In the genomic region with DNA sequence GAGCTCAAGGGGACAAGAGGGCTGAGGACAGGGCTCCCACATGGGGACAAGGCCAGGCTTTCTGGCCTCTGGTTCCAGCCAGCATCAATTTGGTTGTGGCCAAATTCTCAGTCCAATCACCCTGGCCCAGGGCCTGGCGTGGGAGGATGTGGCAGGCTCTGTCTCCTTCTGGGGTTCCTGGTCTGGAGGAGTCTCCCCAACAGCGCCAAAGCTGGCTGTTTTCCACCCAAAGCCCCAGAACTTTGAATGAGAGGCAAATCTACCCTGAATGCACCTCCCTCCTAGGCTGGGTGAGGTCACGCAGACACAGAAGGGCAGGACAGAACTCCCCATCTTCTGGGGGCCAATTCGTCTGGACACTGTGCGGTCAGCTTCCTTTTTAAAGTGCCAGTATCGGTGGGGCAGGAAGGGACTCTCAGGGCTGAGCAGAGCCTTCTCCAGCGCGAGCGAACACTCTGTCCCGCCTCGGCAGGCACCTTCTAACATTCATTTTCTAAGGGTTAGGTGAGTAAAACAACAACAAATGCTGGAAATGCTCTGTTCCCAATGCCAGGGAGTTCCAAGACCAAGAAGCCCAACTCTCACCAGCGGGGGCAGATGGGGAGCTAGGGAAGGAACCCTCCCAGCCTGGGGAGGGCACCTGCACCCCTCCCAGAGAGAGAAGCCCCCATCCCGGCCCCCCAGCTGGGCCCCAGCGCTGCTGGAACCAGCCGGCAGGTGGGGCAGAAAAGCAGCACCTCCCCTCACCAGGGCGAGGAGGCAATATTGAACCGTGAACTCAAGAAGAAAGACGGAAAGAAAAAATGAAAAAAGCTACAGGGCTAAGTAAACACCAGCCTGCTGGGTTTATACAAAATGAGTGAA, we compare ENCODE assay signal across 1 cellular context.
TF ChIP-seq lines count a peak whose summit lies in the region.

No MANE protein-coding gene starts in this region.

TF ChIP-seq in HepG2, 621 proteins besides CTCF, POLR2A, EP300 and RAD21:
- TF ChIP-seq ZNF746 (CRISPR knock-in tag; IDR thresholded peaks at IDR 0.05), result no peak
- no peak for TF ChIP-seq MIER3 (CRISPR knock-in tag; IDR thresholded peaks at IDR 0.05; ENCODE audit: borderline replicate concordance)
- no peak for TF ChIP-seq CCAR2 (optimal IDR thresholded peaks at IDR 0.05; ENCODE audit: low read depth, low read length)
- TF ChIP-seq RBM22 (optimal IDR thresholded peaks at IDR 0.05; ENCODE audit: low read length), result peak; percentile 76
- peak; percentile 56; the same call in 1 of the 2 replicates for TF ChIP-seq POLR2G (IDR thresholded peaks at IDR 0.05; ENCODE audit: low read depth, low read length)
- TF ChIP-seq SOX5 (CRISPR knock-in tag; IDR thresholded peaks at IDR 0.05; ENCODE audit: borderline replicate concordance), result no peak
- TF ChIP-seq RBFOX2 (IDR thresholded peaks at IDR 0.05; ENCODE audit: low read depth, low read length), result peak; percentile 18; the same call in 1 of the 2 replicates
- TF ChIP-seq, protein P1, sequence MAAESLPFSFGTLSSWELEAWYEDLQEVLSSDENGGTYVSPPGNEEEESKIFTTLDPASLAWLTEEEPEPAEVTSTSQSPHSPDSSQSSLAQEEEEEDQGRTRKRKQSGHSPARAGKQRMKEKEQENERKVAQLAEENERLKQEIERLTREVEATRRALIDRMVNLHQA (CRISPR knock-in tag; IDR thresholded peaks at IDR 0.05), result no peak
- no peak for TF ChIP-seq MEIS2 (CRISPR knock-in tag; IDR thresholded peaks at IDR 0.05)
- no peak for TF ChIP-seq HNRNPUL1 (IDR thresholded peaks at IDR 0.05; ENCODE audit: low read depth, low read length)
- TF ChIP-seq AGO2 (optimal IDR thresholded peaks at IDR 0.05; ENCODE audit: low read depth, low read length), result peak; percentile 50
- 0 out of 2 replicates have a peak, but pooled peaks have one; percentile 7 for TF ChIP-seq TMF1 (CRISPR knock-in tag; IDR thresholded peaks at IDR 0.05; ENCODE audit: low read depth)
- no peak for TF ChIP-seq ZNF609 (CRISPR knock-in tag; IDR thresholded peaks at IDR 0.05; ENCODE audit: borderline replicate concordance)
- no peak for TF ChIP-seq ZNF614 (CRISPR knock-in tag; IDR thresholded peaks at IDR 0.05; ENCODE audit: borderline replicate concordance)
- no peak for TF ChIP-seq PCBP2 (optimal IDR thresholded peaks at IDR 0.05; ENCODE audit: low read depth, low read length, poor library complexity, severe bottlenecking)
- TF ChIP-seq ZNF564 (CRISPR knock-in tag; IDR thresholded peaks at IDR 0.05), result no peak
- no peak for TF ChIP-seq CHD4 (IDR thresholded peaks at IDR 0.05; ENCODE audit: borderline replicate concordance, low read length)
- TF ChIP-seq MEF2D (CRISPR knock-in tag; IDR thresholded peaks at IDR 0.05), result no peak
